Comparison of ENCODE assay signal across 8 cellular contexts in the genomic region with DNA sequence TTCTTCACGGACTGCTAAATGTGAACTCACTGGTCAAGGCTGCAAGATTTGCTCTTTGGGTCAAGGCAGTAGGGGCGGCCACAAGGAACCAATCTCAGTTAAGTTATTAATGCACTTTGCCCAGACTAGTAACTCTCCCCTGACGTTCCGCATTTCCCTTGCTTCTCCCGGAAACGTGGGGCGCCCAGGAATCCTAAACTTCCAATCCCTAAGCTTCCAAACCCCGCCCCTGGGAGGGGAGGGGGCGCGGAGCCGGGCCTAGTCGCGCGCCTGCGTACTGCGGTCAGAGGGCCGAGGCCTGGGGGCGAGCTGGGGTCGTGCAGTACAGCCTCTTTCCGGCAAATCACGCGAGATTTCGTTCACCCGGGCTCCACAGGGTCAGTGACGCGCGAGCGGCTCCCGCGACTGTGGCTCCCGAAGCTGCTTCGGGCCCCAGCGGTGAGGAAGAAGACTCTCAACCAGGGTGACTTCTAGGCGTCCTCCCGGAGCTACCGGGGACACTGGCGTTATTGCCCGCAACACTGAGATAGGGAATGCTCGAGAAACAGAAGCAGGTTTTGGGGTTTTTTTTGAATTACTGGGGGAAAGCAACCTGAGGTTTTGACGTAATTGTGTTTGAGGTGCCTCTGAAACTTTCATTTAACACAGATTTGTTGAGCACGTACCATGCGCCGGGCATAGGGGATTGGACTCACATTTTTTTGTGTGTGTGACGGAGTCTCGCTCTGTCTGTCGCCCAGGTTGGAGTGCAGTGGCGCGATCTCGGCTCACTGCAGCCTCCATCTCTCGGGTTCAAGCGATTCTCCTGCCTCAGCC. TPM values are rescaled to one million over a fixed set of nuclear protein-coding genes. Genes with fewer than 3 reads are reported as not detected.
DNase-seq lines count a peak whose midpoint lies in the region; ATAC-seq, FAIRE-seq and TF ChIP-seq lines count a peak whose summit lies in the region.

A gene (plus strand): TSS at position 265 of the 816 bp plus-strand sequence. CDS start 7,032 bp downstream, outside the sequence.

- peak within 1 kb of the TSS; percentile 56 for H3K4me3 ChIP-seq in Caco-2 (ENCODE audit: low read depth, low read length)
- H3K4me3 ChIP-seq in OCI-LY1 (ENCODE audit: low read depth, low read length, poor library complexity, severe bottlenecking): peak within 1 kb of the TSS; percentile 78
- peak within 1 kb of the TSS; percentile 48 to 79 (median 52) for H3K4me3 ChIP-seq in endothelial cell of umbilical vein (replicated peaks in 1 of 3; ENCODE audit: insufficient read depth in 1 of 3, low read depth in 1 of 3, low read length in 3 of 3)

- TF ChIP-seq CTCF in Caco-2 (IDR thresholded peaks at IDR 0.05; ENCODE audit: insufficient read depth in 1 of 2, low read depth in 1 of 2, low read length in 1 of 2, severe bottlenecking in 1 of 2, unreplicated experiment in 1 of 2): peak in 1 of 2 experiments; percentile 14
- TF ChIP-seq CTCF in OCI-LY1 (IDR thresholded peaks at IDR 0.05; ENCODE audit: low read length): no peak
- no peak for TF ChIP-seq CTCF in endothelial cell of umbilical vein (IDR thresholded peaks at IDR 0.05; ENCODE audit: extremely low read depth in 1 of 2, insufficient read depth in 1 of 2, low read depth in 1 of 2, low read length in 2 of 2)

- H3K27me3 ChIP-seq in Caco-2 (replicated peaks; ENCODE audit: control insufficient read depth, insufficient read depth, low read length): no peaks in the 10 kb centered on the region
- H3K27me3 ChIP-seq in OCI-LY1 (ENCODE audit: insufficient read depth, low read length): no peaks in the 10 kb centered on the region
- no peaks in the 10 kb centered on the region for H3K27me3 ChIP-seq in endothelial cell of umbilical vein (ENCODE audit: control insufficient read depth in 2 of 2, insufficient read depth in 2 of 2, low read length in 2 of 2)

- H3K9me2 ChIP-seq in OCI-LY1 (ENCODE audit: low read depth, low read length): no peaks in the 10 kb centered on the region

- peak; percentile 64 for TF ChIP-seq POLR2A in endothelial cell of umbilical vein (IDR thresholded peaks at IDR 0.05; ENCODE audit: low read depth, low read length)

- CTCF ChIA-PET in Caco-2 (lab: Charles Lee) (interaction anchor here (0.7 to 2.5 kb wide), 9 partner anchors 9 to 123 kb away, joined by 3 to 12 read pairs (median 4); no protein-coding TSS in a partner anchor), endothelial cell of umbilical vein (lab: Charles Lee) (interaction anchor here (0.6 to 2.4 kb wide), 16 partner anchors 9 to 1830 kb away, joined by 3 to 9 read pairs (median 4); a partner anchor contains a TSS)

- no peaks in the 10 kb centered on the region for H3K9me1 ChIP-seq in endothelial cell of umbilical vein (replicated peaks; ENCODE audit: control insufficient read depth, extremely low read depth, insufficient read depth, low read length)

- peak within 1 kb of the TSS; percentile 94 for H3K4me3 Mint-ChIP-seq in Caco-2 (ENCODE audit: unreplicated experiment)

- H3K27ac ChIP-seq in OCI-LY1 (ENCODE audit: low read depth, low read length, poor library complexity, severe bottlenecking) (peak within 1 kb of the TSS; percentile 74), endothelial cell of umbilical vein (ENCODE audit: insufficient read depth, low read depth, low read length) (peak within 1 kb of the TSS; percentile 93)

- no peaks in the 10 kb centered on the region for H3K79me2 ChIP-seq in OCI-LY1 (ENCODE audit: insufficient read depth, low read length)
- H3K79me2 ChIP-seq in endothelial cell of umbilical vein (ENCODE audit: control insufficient read depth, insufficient read depth, low read length): no peaks in the 10 kb centered on the region

- BruUV-seq in Caco-2 (replicated peaks; lab: Mats Ljungman, UMichigan) (TSS peak; percentile 86), endothelial cell of umbilical vein (replicated peaks; lab: Mats Ljungman, UMichigan) (TSS peak; percentile 85)

- H3K9ac ChIP-seq in OCI-LY1 (ENCODE audit: low read length) (peak within 1 kb of the TSS; percentile 90), endothelial cell of umbilical vein (replicated peaks; ENCODE audit: extremely low read depth, insufficient read depth, low read length) (peak within 1 kb of the TSS; percentile 97)

- H3K36me3 ChIP-seq in Caco-2 (ENCODE audit: control insufficient read depth, insufficient read depth, low read length) (no peaks in the 10 kb centered on the region), OCI-LY1 (ENCODE audit: insufficient read depth, low read length) (no peaks in the 10 kb centered on the region), endothelial cell of umbilical vein (ENCODE audit: control insufficient read depth in 2 of 2, extremely low read depth in 1 of 2, insufficient read depth in 2 of 2, low read length in 2 of 2) (no peaks in the 10 kb centered on the region)

- intact Hi-C loops in Caco-2 (cut with micrococcal nuclease; ENCODE audit: unreplicated experiment) (loop anchor here (1.0 to 2.0 kb wide), 3 partner anchors 13 to 55 kb away; a partner anchor contains a TSS), endothelial cell of umbilical vein (cut with micrococcal nuclease) (loop anchor here (1.0 to 5.0 kb wide), 2 partner anchors 35 to 109 kb away; a partner anchor contains a TSS)

- no peaks in the 10 kb centered on the region for H3K9me3 Mint-ChIP-seq in Caco-2 (ENCODE audit: unreplicated experiment)

- POLR2A ChIA-PET in Caco-2 (lab: Charles Lee) (interaction anchor here (0.7 to 2.5 kb wide), 12 partner anchors 10 to 221 kb away, joined by 3 to 26 read pairs (median 8); a partner anchor contains a TSS), endothelial cell of umbilical vein (lab: Charles Lee) (interaction anchor here (0.6 to 1.3 kb wide), 3 partner anchors 35 to 195 kb away, joined by 3 to 5 read pairs (median 4); a partner anchor contains a TSS)

- H4K20me1 ChIP-seq in OCI-LY1 (ENCODE audit: insufficient read depth, low read length) (no peaks in the 10 kb centered on the region), endothelial cell of umbilical vein (replicated peaks; ENCODE audit: control insufficient read depth, extremely low read depth, insufficient read depth, low read length) (no peaks in the 10 kb centered on the region)

- dilution Hi-C loops in endothelial cell of umbilical vein (cut with MboI; ENCODE audit: extremely low pct_ligation_motif_present, low sequenced_read_pairs): no loop called here

- peak; percentile 95 for FAIRE-seq in endothelial cell of umbilical vein (lab: Jason Lieb, UNC)

- H3K4me1 Mint-ChIP-seq in Caco-2 (ENCODE audit: low read depth, unreplicated experiment): no peaks in the 10 kb centered on the region

- H3K27me3 Mint-ChIP-seq in Caco-2 (ENCODE audit: insufficient read depth, unreplicated experiment): no peaks in the 10 kb centered on the region

- DNase-seq in Caco-2 (peak; percentile 99), HuH-7 (ENCODE audit: low spot score) (peak; percentile 84), activated T-cell treated with anti-CD3 and anti-CD28 coated beads for 1 hour (ENCODE audit: low read depth) (peak; percentile 80), endothelial cell of umbilical vein (ENCODE audit: low read depth, low spot score) (peak; percentile 97), midbrain (lab: John Stamatoyannopoulos, UW) (peak; percentile 92)
- peak; percentile 81 to 86 for DNase-seq in stimulated activated CD8-positive, alpha-beta memory T cell treated with anti-CD3 and anti-CD28 coated beads, Interleukin-15, amount 100 ng/mL, for 48 hours (ENCODE audit: low read depth in 2 of 2)

- peak within 1 kb of the TSS; percentile 81 for H3K4me2 ChIP-seq in OCI-LY1 (ENCODE audit: low read length)
- peak within 1 kb of the TSS; percentile 87 for H3K4me2 ChIP-seq in endothelial cell of umbilical vein (ENCODE audit: insufficient read depth, low read length)

- peaks cover 30% of the 10 kb centered on the region for H3K36me3 Mint-ChIP-seq in Caco-2 (ENCODE audit: insufficient read depth, unreplicated experiment)

- H3K9me3 ChIP-seq in Caco-2 (no peaks in the 10 kb centered on the region), OCI-LY1 (ENCODE audit: low read length) (no peaks in the 10 kb centered on the region), endothelial cell of umbilical vein (replicated peaks; ENCODE audit: control insufficient read depth, insufficient read depth, low read length) (no peaks in the 10 kb centered on the region)

- peak within 1 kb of the TSS; percentile 99 for H3K27ac Mint-ChIP-seq in Caco-2 (ENCODE audit: unreplicated experiment)

- ATAC-seq in GM21423 (IDR thresholded peaks at IDR 0.05; ENCODE audit: unreplicated experiment): peak; percentile 89

- H3K4me1 ChIP-seq in Caco-2 (peaks cover 18% of the 10 kb centered on the region), OCI-LY1 (ENCODE audit: insufficient read depth, low read length, severe bottlenecking) (peaks cover 15% of the 10 kb centered on the region), endothelial cell of umbilical vein (ENCODE audit: control insufficient read depth, extremely low read depth, insufficient read depth, low read length) (peaks cover 17% of the 10 kb centered on the region)

- H2AFZ ChIP-seq in OCI-LY1 (ENCODE audit: low read length) (peak within 1 kb of the TSS; percentile 79; the same call in 1 of the 2 replicates), endothelial cell of umbilical vein (ENCODE audit: low read depth, low read length) (peak within 1 kb of the TSS; percentile 90)

- H3F3A ChIP-seq in OCI-LY1 (ENCODE audit: insufficient read depth, low read length): 0 out of 2 replicates have a peak, but pooled peaks cover 5% of the 10 kb centered on the region

TF ChIP-seq in endothelial cell of umbilical vein, 7 proteins besides CTCF, POLR2A, EP300 and RAD21:
- TF ChIP-seq POLR2AphosphoS5 (IDR thresholded peaks at IDR 0.05; ENCODE audit: insufficient read depth, low read depth, low read length): peak; percentile 73
- no peak for TF ChIP-seq GATA2 (IDR thresholded peaks at IDR 0.05; ENCODE audit: insufficient read depth, insufficient read length, low read depth, low read length)
TF ChIP-seq in endothelial cell of umbilical vein: peak in this region for 1.

RNA-seq across cellular contexts. Expression of the gene that starts here (rescaled TPM):
- total RNA-seq in Caco-2 (2022) (14.2 and 16.5 TPM in 2 replicates), endothelial cell of umbilical vein (3.6 and 5.6 TPM in 2 replicates)
- 0.75 and 1.1 TPM in 2 replicates for polyA plus RNA-seq in endothelial cell of umbilical vein
- 1.1 and 1.2 TPM in 2 replicates for polyA plus RNA-seq in endothelial cell of umbilical vein (2011; cell fraction: cytosol; rRNA removed)
- 3.9 and 5.7 TPM in 2 replicates for polyA plus RNA-seq in endothelial cell of umbilical vein (2011; cell fraction: nucleus; rRNA removed)
- 2.7 and 3.3 TPM in 2 replicates for polyA plus RNA-seq in endothelial cell of umbilical vein (2012)
- polyA minus RNA-seq in endothelial cell of umbilical vein: 1.6 and 2.0 TPM in 2 replicates
- polyA minus RNA-seq in endothelial cell of umbilical vein (2011; cell fraction: cytosol; rRNA and poly(A)+ RNA removed): 0.82 TPM
- polyA minus RNA-seq in endothelial cell of umbilical vein (2011; cell fraction: nucleus; rRNA and poly(A)+ RNA removed): 2.3 and 5.6 TPM in 2 replicates

Comparison
In these comparisons a context has a peak if more than half of its experiments do, and no peak if none do; other contexts are left out.
1. Peak in every context shown above with its lines: DNase-seq, ATAC-seq, H3K4me3 ChIP-seq and H3K27ac ChIP-seq.